In genomic region chr5:6596388-6596787, GRCh38 we compare ENCODE assay signal across 22 cellular contexts.
"Had no signal": no experiment of that assay in that cellular context is flagged by ENCODE, and none has a peak within 500 bp of the region (broad histone marks: within the 10 kb centered on the region; RNA-seq: fewer than 3 reads in every experiment).

No MANE protein-coding gene starts in this region.

- H3K9me3 ChIP-seq: adrenal gland, SJSA1 had no signal

- H3K4me3 Mint-ChIP-seq: activated naive CD4-positive, alpha-beta T cell treated with anti-CD3 and anti-CD28 coated beads, Interleukin-2, amount 10 ng/mL, durations not matched to agents 7 days and 5 days; activated naive CD8-positive, alpha-beta T cell treated with anti-CD3 and anti-CD28 coated beads, Interleukin-2, amount 10 ng/mL, durations not matched to agents 7 days and 5 days; activated T-helper 17 cell treated with anti-CD3 and anti-CD28 coated beads, Interleukin-2, amount 50 U/mL, for 72 hours; T-helper 1 cell treated with Interleukin-12 subunit alpha and Interleukin-12 subunit beta and Interleukin-4 antibody, amounts not matched to agents 30 μg/mL and 1 μg/mL, for 36 hours had no signal

- H3K27ac ChIP-seq: adrenal gland, SJSA1 had no signal

- H3K27me3 ChIP-seq: adrenal gland, SJSA1 had no signal

- H3K27ac Mint-ChIP-seq: activated naive CD4-positive, alpha-beta T cell treated with anti-CD3 and anti-CD28 coated beads, Interleukin-2, amount 10 ng/mL, durations not matched to agents 7 days and 5 days; activated naive CD8-positive, alpha-beta T cell treated with anti-CD3 and anti-CD28 coated beads, Interleukin-2, amount 10 ng/mL, durations not matched to agents 7 days and 5 days; activated T-helper 17 cell treated with anti-CD3 and anti-CD28 coated beads, Interleukin-2, amount 50 U/mL, for 72 hours; T-helper 1 cell treated with Interleukin-12 subunit alpha and Interleukin-12 subunit beta and Interleukin-4 antibody, amounts not matched to agents 30 μg/mL and 1 μg/mL, for 36 hours had no signal

- H3K27me3 Mint-ChIP-seq: activated naive CD8-positive, alpha-beta T cell treated with anti-CD3 and anti-CD28 coated beads, Interleukin-2, amount 10 ng/mL, durations not matched to agents 7 days and 5 days; activated T-helper 17 cell treated with anti-CD3 and anti-CD28 coated beads, Interleukin-2, amount 50 U/mL, for 72 hours had no signal

- H3K4me1 ChIP-seq: adrenal gland, SJSA1 had no signal

- H3K4me3 ChIP-seq: adrenal gland, SJSA1 had no signal

- H3K4me1 Mint-ChIP-seq: activated naive CD4-positive, alpha-beta T cell treated with anti-CD3 and anti-CD28 coated beads, Interleukin-2, amount 10 ng/mL, durations not matched to agents 7 days and 5 days; activated T-helper 17 cell treated with anti-CD3 and anti-CD28 coated beads, Interleukin-2, amount 50 U/mL, for 72 hours had no signal

- H3K9me3 Mint-ChIP-seq: activated naive CD4-positive, alpha-beta T cell treated with anti-CD3 and anti-CD28 coated beads, Interleukin-2, amount 10 ng/mL, durations not matched to agents 7 days and 5 days; activated naive CD8-positive, alpha-beta T cell treated with anti-CD3 and anti-CD28 coated beads, Interleukin-2, amount 10 ng/mL, durations not matched to agents 7 days and 5 days; activated T-helper 17 cell treated with anti-CD3 and anti-CD28 coated beads, Interleukin-2, amount 50 U/mL, for 72 hours; T-helper 1 cell treated with Interleukin-12 subunit alpha and Interleukin-12 subunit beta and Interleukin-4 antibody, amounts not matched to agents 30 μg/mL and 1 μg/mL, for 36 hours had no signal

- DNase-seq: activated CD4-positive, alpha-beta T cell treated with anti-CD3 and anti-CD28 coated beads for 4 hours; activated CD4-positive, alpha-beta T cell treated with anti-CD3 and anti-CD28 coated beads, Interleukin-2, amount 50 U/mL, for 48 hours; activated gamma-delta T cell; activated naive CD4-positive, alpha-beta T cell treated with anti-CD3 and anti-CD28 coated beads, Interleukin-2, amount 10 ng/mL, durations not matched to agents 7 days and 5 days; activated naive CD8-positive, alpha-beta T cell treated with anti-CD3 and anti-CD28 coated beads, Interleukin-2, amount 10 ng/mL, durations not matched to agents 7 days and 5 days; activated T-cell treated with anti-CD3 and anti-CD28 coated beads for 4 hours; anterior cingulate cortex; Karpas-422; MM.1S; NCI-H1105; NCI-H1436; NCI-H1694 treated with DMSO at 0.1 percent for 48 hours; NCI-H2029 treated with DMSO at 0.1 percent for 48 hours; NCI-H345; NCI-H510A; NCI-H526 treated with DMSO at 0.1 percent for 48 hours; PC-3; SHP77 had no signal
